Comparison of ENCODE assay signal across 15 cellular contexts in the genomic region with DNA sequence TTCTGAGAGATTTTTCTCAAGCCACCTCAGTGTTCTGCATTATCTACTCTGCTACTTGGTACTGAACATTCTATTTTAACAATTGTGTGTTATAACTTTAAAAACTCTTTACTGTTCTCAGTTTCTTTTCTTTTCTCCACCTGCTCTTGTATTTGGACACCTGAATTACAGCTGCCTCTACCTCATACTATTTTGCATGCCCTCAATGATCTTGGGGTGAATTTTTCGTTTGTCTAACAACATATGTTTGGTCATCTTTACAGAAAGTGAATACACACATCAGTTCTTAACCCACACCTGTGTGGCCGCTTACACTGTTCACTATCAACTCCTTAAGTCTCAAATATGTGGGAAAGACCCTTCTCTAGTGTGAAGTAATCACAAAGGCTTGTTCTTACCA. TPM values are rescaled to one million over a fixed set of nuclear protein-coding genes. Genes with fewer than 3 reads are reported as not detected.
DNase-seq lines count a peak whose midpoint lies in the region; ATAC-seq and TF ChIP-seq lines count a peak whose summit lies in the region.
"Had no signal": no experiment of that assay in that cellular context is flagged by ENCODE, and none has a peak within 500 bp of the region (broad histone marks: within the 10 kb centered on the region; RNA-seq: fewer than 3 reads in every experiment).

No MANE protein-coding gene starts in this region.

- no peak overlapping the region for H2AFZ ChIP-seq in osteoblast (ENCODE audit: low read length)

- ATAC-seq in GM18909 (IDR thresholded peaks at IDR 0.05; ENCODE audit: poor library complexity, unreplicated experiment) (peak; percentile 54), HG02763 (IDR thresholded peaks at IDR 0.05; ENCODE audit: unreplicated experiment) (peak; percentile 47), WTC11 (no peak)
- ATAC-seq: left ventricle myocardium superior, pancreas, sciatic nerve had no signal

- peak overlapping the region; percentile 25 for H3K27ac ChIP-seq in thymus (ENCODE audit: low read depth)
- no peak overlapping the region for H3K27ac ChIP-seq in left ventricle myocardium inferior (replicated peaks)
- H3K27ac ChIP-seq in osteoblast (ENCODE audit: low read depth, low read length) = no peak overlapping the region
- H3K27ac ChIP-seq: pancreas, vagina had no signal

- peak overlapping the region; percentile 58 for H3K27ac Mint-ChIP-seq in WTC11

- no peak overlapping the region for H3K4me3 ChIP-seq in thymus (ENCODE audit: low read length)
- no peak overlapping the region for H3K4me3 ChIP-seq in left ventricle myocardium inferior
- H3K4me3 ChIP-seq in osteoblast (ENCODE audit: insufficient read depth, low read length) = no peak overlapping the region
- H3K4me3 ChIP-seq: pancreas, vagina had no signal

- no peak overlapping the region for H3K4me3 Mint-ChIP-seq in WTC11

- intact Hi-C loops in left ventricle myocardium inferior (cut with micrococcal nuclease) = no loop called here

- peaks cover 8% of the 10 kb centered on the region for H3K36me3 Mint-ChIP-seq in WTC11

- H3K27me3 ChIP-seq in thymus (ENCODE audit: control insufficient read depth, insufficient read depth) (no peaks in the 10 kb centered on the region), left ventricle myocardium inferior (ENCODE audit: low read depth) (no peaks in the 10 kb centered on the region), osteoblast (ENCODE audit: insufficient read depth, low read length) (no peaks in the 10 kb centered on the region)
- H3K27me3 ChIP-seq: pancreas, vagina had no signal

- DNase-seq in WTC11 (ENCODE audit: low spot score) = no peak
- DNase-seq in GM13976 (ENCODE audit: low spot score) = no peak
- DNase-seq in left ventricle myocardium inferior = no peak
- no peak for DNase-seq in osteoblast (ENCODE audit: insufficient read length, low spot score, missing footprints)
- DNase-seq: activated CD4-positive, alpha-beta T cell treated with anti-CD3 and anti-CD28 coated beads for 48 hours; activated naive CD4-positive, alpha-beta T cell treated with Interleukin-2 at 50 U/mL for 16 hours; Calu3; left ventricle myocardium superior; NCI-H1694 treated with DMSO at 0.1 percent for 48 hours; pancreas had no signal

- H3K36me3 ChIP-seq in thymus (ENCODE audit: control insufficient read depth, insufficient read depth) = no peaks in the 10 kb centered on the region
- no peaks in the 10 kb centered on the region for H3K36me3 ChIP-seq in left ventricle myocardium inferior
- H3K36me3 ChIP-seq in osteoblast (ENCODE audit: insufficient read depth, low read length) = no peaks in the 10 kb centered on the region
- H3K36me3 ChIP-seq: pancreas, vagina had no signal

- CTCF ChIA-PET in WTC11 (lab: Charles Lee) = no interaction called here

- TF ChIP-seq CTCF in WTC11 (IDR thresholded peaks at IDR 0.05) (no peak), GM13976 (IDR thresholded peaks at IDR 0.05; ENCODE audit: borderline replicate concordance, control extremely low read depth, extremely low read depth, insufficient read depth, missing control alignments) (no peak), left ventricle myocardium inferior (IDR thresholded peaks at IDR 0.05; ENCODE audit: borderline replicate concordance) (no peak), osteoblast (IDR thresholded peaks at IDR 0.05; ENCODE audit: extremely low read depth, low read depth, low read length) (no peak)

- peaks cover 16% of the 10 kb centered on the region for H4K20me1 ChIP-seq in osteoblast (ENCODE audit: insufficient read depth, low read length)

- peaks cover 13% of the 10 kb centered on the region for H3K4me1 Mint-ChIP-seq in WTC11

- H3K27me3 Mint-ChIP-seq in WTC11 (ENCODE audit: low read depth) = peaks cover 3% of the 10 kb centered on the region; the same call in 1 of the 2 replicates

- peaks cover 15% of the 10 kb centered on the region for H3K4me1 ChIP-seq in thymus (ENCODE audit: control insufficient read depth, insufficient read depth, low read length)
- peaks cover 12% of the 10 kb centered on the region for H3K4me1 ChIP-seq in left ventricle myocardium inferior
- peaks cover 2% of the 10 kb centered on the region for H3K4me1 ChIP-seq in osteoblast (ENCODE audit: insufficient read depth, low read length)

- in situ Hi-C loops in GM13976 (cut with MboI; ENCODE audit: low sequenced_read_pairs, unreplicated experiment) = no loop called here

- peaks cover 6% of the 10 kb centered on the region for H3K9me3 Mint-ChIP-seq in WTC11

- H3K4me2 ChIP-seq in osteoblast (ENCODE audit: insufficient read depth, low read length) = no peak overlapping the region

- POLR2A ChIA-PET in WTC11 (lab: Charles Lee) = no interaction called here

- no peaks in the 10 kb centered on the region for H3K9me3 ChIP-seq in thymus (ENCODE audit: control insufficient read depth)
- no peaks in the 10 kb centered on the region for H3K9me3 ChIP-seq in left ventricle myocardium inferior (replicated peaks)
- no peaks in the 10 kb centered on the region for H3K9me3 ChIP-seq in osteoblast (ENCODE audit: low read depth, low read length)
- H3K9me3 ChIP-seq: pancreas, vagina had no signal

- peaks cover 62% of the 10 kb centered on the region for H3K79me2 ChIP-seq in osteoblast (ENCODE audit: insufficient read depth, low read length)

- 83% methylated on average over 2 of the region's 2 CpGs for WGBS in thymus

TF ChIP-seq in WTC11, 78 proteins besides CTCF, POLR2A, EP300 and RAD21:
- TF ChIP-seq, protein P1, sequence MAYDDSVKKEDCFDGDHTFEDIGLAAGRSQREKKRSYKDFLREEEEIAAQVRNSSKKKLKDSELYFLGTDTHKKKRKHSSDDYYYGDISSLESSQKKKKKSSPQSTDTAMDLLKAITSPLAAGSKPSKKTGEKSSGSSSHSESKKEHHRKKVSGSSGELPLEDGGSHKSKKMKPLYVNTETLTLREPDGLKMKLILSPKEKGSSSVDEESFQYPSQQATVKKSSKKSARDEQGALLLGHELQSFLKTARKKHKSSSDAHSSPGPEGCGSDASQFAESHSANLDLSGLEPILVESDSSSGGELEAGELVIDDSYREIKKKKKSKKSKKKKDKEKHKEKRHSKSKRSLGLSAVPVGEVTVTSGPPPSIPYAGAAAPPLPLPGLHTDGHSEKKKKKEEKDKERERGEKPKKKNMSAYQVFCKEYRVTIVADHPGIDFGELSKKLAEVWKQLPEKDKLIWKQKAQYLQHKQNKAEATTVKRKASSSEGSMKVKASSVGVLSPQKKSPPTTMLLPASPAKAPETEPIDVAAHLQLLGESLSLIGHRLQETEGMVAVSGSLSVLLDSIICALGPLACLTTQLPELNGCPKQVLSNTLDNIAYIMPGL (CRISPR knock-in tag; IDR thresholded peaks at IDR 0.05) = no peak

RNA-seq across cellular contexts. Expression of gene PTPN2, which starts 16.3 kb away (rescaled TPM):
- total RNA-seq in WTC11 (2021) (37.7 to 45.3 TPM (median 43.3 TPM) in 3 replicates), left ventricle myocardium inferior (11.0 TPM), osteoblast (34.2 and 37.6 TPM in 2 replicates)
- polyA plus RNA-seq in thymus = 116 TPM
